In the genomic region with DNA sequence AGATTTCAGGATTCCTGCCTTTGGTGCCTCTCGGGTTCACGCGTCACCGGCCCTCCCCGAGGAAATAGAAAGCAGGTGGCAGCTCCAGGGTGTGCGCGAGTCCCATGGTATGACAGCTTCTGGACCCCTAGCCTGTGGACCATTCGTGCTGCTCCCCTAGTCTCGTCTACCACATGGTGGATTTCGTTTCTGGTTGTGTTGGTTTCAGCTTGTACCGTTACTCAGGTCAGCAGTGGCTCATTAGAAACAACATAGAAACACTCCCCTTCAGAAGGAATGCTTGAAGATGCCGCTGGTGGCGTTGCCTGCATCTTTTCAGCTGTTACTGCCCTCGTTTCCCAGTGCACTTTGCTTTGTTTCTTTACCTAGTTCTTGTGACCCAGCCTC, we compare ENCODE assay signal across 1 cellular context.
TF ChIP-seq lines count a peak whose summit lies in the region.

No MANE protein-coding gene starts in this region.

TF ChIP-seq in HepG2, 621 proteins besides CTCF, POLR2A, EP300 and RAD21 (continued from another document and continues in another):
- TF ChIP-seq NFAT5 (CRISPR knock-in tag; IDR thresholded peaks at IDR 0.05) = no peak
- no peak for TF ChIP-seq ISX (CRISPR knock-in tag; conservative IDR thresholded peaks at IDR 0.05)
- no peak for TF ChIP-seq STAT6 (CRISPR knock-in tag; IDR thresholded peaks at IDR 0.05; ENCODE audit: borderline replicate concordance)
- 0 out of 2 replicates have a peak, but pooled peaks have one; percentile 1 for TF ChIP-seq THAP8 (CRISPR knock-in tag; IDR thresholded peaks at IDR 0.05; ENCODE audit: borderline replicate concordance)
- no peak; the same call in 1 of the 2 replicates for TF ChIP-seq ELF4 (CRISPR knock-in tag; IDR thresholded peaks at IDR 0.05; ENCODE audit: borderline replicate concordance)
- no peak for TF ChIP-seq NFRKB (IDR thresholded peaks at IDR 0.05)
- TF ChIP-seq ATF7-NPFF (CRISPR knock-in tag; IDR thresholded peaks at IDR 0.05; ENCODE audit: low read depth) = no peak
- no peak for TF ChIP-seq RCOR2 (CRISPR knock-in tag; IDR thresholded peaks at IDR 0.05)
- no peak for TF ChIP-seq NCOA2 (CRISPR knock-in tag; IDR thresholded peaks at IDR 0.05)
- no peak for TF ChIP-seq EHMT2 (IDR thresholded peaks at IDR 0.05; ENCODE audit: borderline replicate concordance, low read depth, low read length)
- TF ChIP-seq ZSCAN31 (CRISPR knock-in tag; IDR thresholded peaks at IDR 0.05; ENCODE audit: low read depth) = no peak
- no peak for TF ChIP-seq ZNF597 (CRISPR knock-in tag; IDR thresholded peaks at IDR 0.05)
- no peak for TF ChIP-seq CREM (IDR thresholded peaks at IDR 0.05)
- TF ChIP-seq CREM (CRISPR knock-in tag; IDR thresholded peaks at IDR 0.05) = no peak
- TF ChIP-seq ZNF143 (CRISPR knock-in tag; IDR thresholded peaks at IDR 0.05) = peak; percentile 34; the same call in 1 of the 2 replicates
- no peak for TF ChIP-seq TEAD2 (CRISPR knock-in tag; IDR thresholded peaks at IDR 0.05)
- no peak for TF ChIP-seq PPARG (CRISPR knock-in tag; conservative IDR thresholded peaks at IDR 0.05)
- TF ChIP-seq ZNF598 (CRISPR knock-in tag; IDR thresholded peaks at IDR 0.05; ENCODE audit: borderline replicate concordance) = peak; percentile 57; the same call in 1 of the 2 replicates
- TF ChIP-seq GTF3A (CRISPR knock-in tag; conservative IDR thresholded peaks at IDR 0.05) = no peak
- TF ChIP-seq, protein P1, sequence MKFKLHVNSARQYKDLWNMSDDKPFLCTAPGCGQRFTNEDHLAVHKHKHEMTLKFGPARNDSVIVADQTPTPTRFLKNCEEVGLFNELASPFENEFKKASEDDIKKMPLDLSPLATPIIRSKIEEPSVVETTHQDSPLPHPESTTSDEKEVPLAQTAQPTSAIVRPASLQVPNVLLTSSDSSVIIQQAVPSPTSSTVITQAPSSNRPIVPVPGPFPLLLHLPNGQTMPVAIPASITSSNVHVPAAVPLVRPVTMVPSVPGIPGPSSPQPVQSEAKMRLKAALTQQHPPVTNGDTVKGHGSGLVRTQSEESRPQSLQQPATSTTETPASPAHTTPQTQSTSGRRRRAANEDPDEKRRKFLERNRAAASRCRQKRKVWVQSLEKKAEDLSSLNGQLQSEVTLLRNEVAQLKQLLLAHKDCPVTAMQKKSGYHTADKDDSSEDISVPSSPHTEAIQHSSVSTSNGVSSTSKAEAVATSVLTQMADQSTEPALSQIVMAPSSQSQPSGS (CRISPR knock-in tag; IDR thresholded peaks at IDR 0.05) = no peak
- TF ChIP-seq ZNF44 (CRISPR knock-in tag; IDR thresholded peaks at IDR 0.05) = no peak
- TF ChIP-seq, protein P2, sequence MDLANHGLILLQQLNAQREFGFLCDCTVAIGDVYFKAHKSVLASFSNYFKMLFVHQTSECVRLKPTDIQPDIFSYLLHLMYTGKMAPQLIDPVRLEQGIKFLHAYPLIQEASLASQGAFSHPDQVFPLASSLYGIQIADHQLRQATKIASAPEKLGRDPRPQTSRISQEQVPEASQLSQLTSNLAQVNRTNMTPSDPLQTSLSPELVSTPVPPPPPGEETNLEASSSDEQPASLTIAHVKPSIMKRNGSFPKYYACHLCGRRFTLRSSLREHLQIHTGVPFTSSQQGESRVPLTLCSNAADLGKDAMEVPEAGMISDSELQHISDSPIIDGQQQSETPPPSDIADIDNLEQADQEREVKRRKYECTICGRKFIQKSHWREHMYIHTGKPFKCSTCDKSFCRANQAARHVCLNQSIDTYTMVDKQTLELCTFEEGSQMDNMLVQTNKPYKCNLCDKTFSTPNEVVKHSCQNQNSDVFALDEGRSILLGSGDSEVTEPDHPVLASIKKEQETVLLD (CRISPR knock-in tag; IDR thresholded peaks at IDR 0.05; ENCODE audit: low read depth) = no peak
- no peak for TF ChIP-seq ASH2L (IDR thresholded peaks at IDR 0.05; ENCODE audit: insufficient read length, low read depth, low read length)
- TF ChIP-seq, protein P3, sequence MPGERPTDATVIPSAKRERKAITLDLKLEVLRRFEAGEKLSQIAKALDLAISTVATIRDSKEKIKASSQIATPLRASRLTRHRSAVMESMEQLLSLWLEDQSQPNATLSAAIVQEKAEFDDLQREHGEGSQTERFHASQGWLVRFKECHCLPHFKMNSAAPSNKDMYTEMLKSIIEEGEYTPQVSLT (CRISPR knock-in tag; IDR thresholded peaks at IDR 0.05; ENCODE audit: borderline replicate concordance, low read depth) = no peak
- no peak for TF ChIP-seq ZNF180 (CRISPR knock-in tag; IDR thresholded peaks at IDR 0.05; ENCODE audit: borderline replicate concordance, low read depth)
- TF ChIP-seq JARID2 (CRISPR knock-in tag; IDR thresholded peaks at IDR 0.05; ENCODE audit: insufficient replicate concordance) = no peak
- no peak for TF ChIP-seq KDM3A (CRISPR knock-in tag; IDR thresholded peaks at IDR 0.05; ENCODE audit: low read depth)
- no peak for TF ChIP-seq ZNF562 (CRISPR knock-in tag; IDR thresholded peaks at IDR 0.05; ENCODE audit: borderline replicate concordance)
- TF ChIP-seq CBX5 (CRISPR knock-in tag; IDR thresholded peaks at IDR 0.05; ENCODE audit: borderline replicate concordance) = no peak
- TF ChIP-seq ZNF670 (CRISPR knock-in tag; IDR thresholded peaks at IDR 0.05; ENCODE audit: borderline replicate concordance) = no peak
- TF ChIP-seq HNRNPL (IDR thresholded peaks at IDR 0.05; ENCODE audit: low read depth, low read length) = no peak
- no peak for TF ChIP-seq ZNF205 (CRISPR knock-in tag; IDR thresholded peaks at IDR 0.05)
- no peak for TF ChIP-seq ZNF7 (CRISPR knock-in tag; IDR thresholded peaks at IDR 0.05)
- TF ChIP-seq, protein P4, sequence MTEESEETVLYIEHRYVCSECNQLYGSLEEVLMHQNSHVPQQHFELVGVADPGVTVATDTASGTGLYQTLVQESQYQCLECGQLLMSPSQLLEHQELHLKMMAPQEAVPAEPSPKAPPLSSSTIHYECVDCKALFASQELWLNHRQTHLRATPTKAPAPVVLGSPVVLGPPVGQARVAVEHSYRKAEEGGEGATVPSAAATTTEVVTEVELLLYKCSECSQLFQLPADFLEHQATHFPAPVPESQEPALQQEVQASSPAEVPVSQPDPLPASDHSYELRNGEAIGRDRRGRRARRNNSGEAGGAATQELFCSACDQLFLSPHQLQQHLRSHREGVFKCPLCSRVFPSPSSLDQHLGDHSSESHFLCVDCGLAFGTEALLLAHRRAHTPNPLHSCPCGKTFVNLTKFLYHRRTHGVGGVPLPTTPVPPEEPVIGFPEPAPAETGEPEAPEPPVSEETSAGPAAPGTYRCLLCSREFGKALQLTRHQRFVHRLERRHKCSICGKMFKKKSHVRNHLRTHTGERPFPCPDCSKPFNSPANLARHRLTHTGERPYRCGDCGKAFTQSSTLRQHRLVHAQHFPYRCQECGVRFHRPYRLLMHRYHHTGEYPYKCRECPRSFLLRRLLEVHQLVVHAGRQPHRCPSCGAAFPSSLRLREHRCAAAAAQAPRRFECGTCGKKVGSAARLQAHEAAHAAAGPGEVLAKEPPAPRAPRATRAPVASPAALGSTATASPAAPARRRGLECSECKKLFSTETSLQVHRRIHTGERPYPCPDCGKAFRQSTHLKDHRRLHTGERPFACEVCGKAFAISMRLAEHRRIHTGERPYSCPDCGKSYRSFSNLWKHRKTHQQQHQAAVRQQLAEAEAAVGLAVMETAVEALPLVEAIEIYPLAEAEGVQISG (CRISPR knock-in tag; IDR thresholded peaks at IDR 0.05) = no peak
- TF ChIP-seq RBAK (CRISPR knock-in tag; IDR thresholded peaks at IDR 0.05) = no peak
- TF ChIP-seq ZNF432 (CRISPR knock-in tag; IDR thresholded peaks at IDR 0.05; ENCODE audit: borderline replicate concordance) = no peak
- TF ChIP-seq, protein P5, sequence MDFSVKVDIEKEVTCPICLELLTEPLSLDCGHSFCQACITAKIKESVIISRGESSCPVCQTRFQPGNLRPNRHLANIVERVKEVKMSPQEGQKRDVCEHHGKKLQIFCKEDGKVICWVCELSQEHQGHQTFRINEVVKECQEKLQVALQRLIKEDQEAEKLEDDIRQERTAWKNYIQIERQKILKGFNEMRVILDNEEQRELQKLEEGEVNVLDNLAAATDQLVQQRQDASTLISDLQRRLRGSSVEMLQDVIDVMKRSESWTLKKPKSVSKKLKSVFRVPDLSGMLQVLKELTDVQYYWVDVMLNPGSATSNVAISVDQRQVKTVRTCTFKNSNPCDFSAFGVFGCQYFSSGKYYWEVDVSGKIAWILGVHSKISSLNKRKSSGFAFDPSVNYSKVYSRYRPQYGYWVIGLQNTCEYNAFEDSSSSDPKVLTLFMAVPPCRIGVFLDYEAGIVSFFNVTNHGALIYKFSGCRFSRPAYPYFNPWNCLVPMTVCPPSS (IDR thresholded peaks at IDR 0.05) = no peak
- 0 out of 2 replicates have a peak, but pooled peaks have one; percentile 37 for TF ChIP-seq KDM5A (IDR thresholded peaks at IDR 0.05; ENCODE audit: borderline replicate concordance, low read length)
- no peak for TF ChIP-seq ZMAT3 (CRISPR knock-in tag; conservative IDR thresholded peaks at IDR 0.05)
- TF ChIP-seq CSRNP1 (CRISPR knock-in tag; IDR thresholded peaks at IDR 0.05) = no peak
